In the genomic region with DNA sequence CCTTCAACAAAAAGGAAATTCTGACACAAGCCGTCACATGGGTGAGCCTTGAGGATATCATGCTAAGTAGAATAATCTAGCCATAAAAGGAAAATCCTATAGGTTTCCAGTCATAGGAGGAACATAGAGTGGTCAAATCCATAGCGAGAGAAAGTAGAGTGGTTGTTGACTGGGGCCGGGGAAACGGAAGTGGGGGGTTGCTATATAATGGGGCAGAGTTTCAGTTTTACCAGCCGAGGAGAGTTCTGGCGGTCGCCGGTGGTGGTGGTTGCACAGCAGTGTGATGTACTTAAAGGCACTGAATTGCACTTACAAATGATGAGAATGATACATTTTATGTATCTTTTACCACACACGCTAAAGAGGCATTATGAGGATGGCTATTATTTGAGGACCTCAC, we compare ENCODE assay signal across 11 cellular contexts. TPM values are rescaled to one million over a fixed set of nuclear protein-coding genes. Genes with fewer than 3 reads are reported as not detected.
DNase-seq lines count a peak whose midpoint lies in the region; ATAC-seq and TF ChIP-seq lines count a peak whose summit lies in the region.
"Had no signal": no experiment of that assay in that cellular context is flagged by ENCODE, and none has a peak within 500 bp of the region (broad histone marks: within the 10 kb centered on the region; RNA-seq: fewer than 3 reads in every experiment).

No MANE protein-coding gene starts in this region.

- H3K4me1 Mint-ChIP-seq in activated CD4-positive, alpha-beta T cell treated with anti-CD3 and anti-CD28 coated beads for 36 hours, result peaks cover 29% of the 10 kb centered on the region

- no peak overlapping the region for H3K4me3 Mint-ChIP-seq in activated CD4-positive, alpha-beta T cell treated with anti-CD3 and anti-CD28 coated beads for 36 hours
- H3K4me3 Mint-ChIP-seq: T-helper 1 cell treated with Interleukin-12 subunit alpha and Interleukin-12 subunit beta and Interleukin-4 antibody, amounts not matched to agents 30 μg/mL and 1 μg/mL, for 36 hours had no signal

- H2AFZ ChIP-seq in osteoblast (ENCODE audit: low read length) (peak overlapping the region; percentile 31), PC-9 (no peak overlapping the region)

- intact Hi-C loops in activated CD4-positive, alpha-beta T cell treated with anti-CD3 and anti-CD28 coated beads for 36 hours (cut with DNase I, micrococcal nuclease), result no loop called here
- intact Hi-C loops in PC-9 (cut with micrococcal nuclease; ENCODE audit: unreplicated experiment), result no loop called here

- no peaks in the 10 kb centered on the region for H3K9me3 ChIP-seq in MG63
- H3K9me3 ChIP-seq in osteoblast (ENCODE audit: low read depth, low read length), result no peaks in the 10 kb centered on the region
- no peaks in the 10 kb centered on the region for H3K9me3 ChIP-seq in PC-9 (ENCODE audit: insufficient read depth, low read depth)

- H3K27ac ChIP-seq in osteoblast (ENCODE audit: low read depth, low read length) (no peak overlapping the region), PC-9 (no peak overlapping the region)

- CTCF ChIA-PET in activated CD4-positive, alpha-beta T cell treated with anti-CD3 and anti-CD28 coated beads for 36 hours (lab: Charles Lee), result interaction anchor here (1.0 to 1.3 kb wide), 2 partner anchors 218 to 421 kb away, joined by 3 read pairs; no protein-coding TSS in a partner anchor
- CTCF ChIA-PET in PC-9 (lab: Charles Lee), result no interaction called here

- no TSS peak for BruUV-seq in PC-9 (replicated peaks; lab: Mats Ljungman, UMichigan)

- H3K79me2 ChIP-seq in osteoblast (ENCODE audit: insufficient read depth, low read length) (no peaks in the 10 kb centered on the region), PC-9 (ENCODE audit: low read depth) (no peaks in the 10 kb centered on the region)

- H4K20me1 ChIP-seq in osteoblast (ENCODE audit: insufficient read depth, low read length), result no peaks in the 10 kb centered on the region
- H4K20me1 ChIP-seq in PC-9 (ENCODE audit: insufficient read depth), result no peaks in the 10 kb centered on the region

- H3K27me3 Mint-ChIP-seq in activated CD4-positive, alpha-beta T cell treated with anti-CD3 and anti-CD28 coated beads for 36 hours, result peaks cover 5% of the 10 kb centered on the region

- H3K9me3 Mint-ChIP-seq in activated CD4-positive, alpha-beta T cell treated with anti-CD3 and anti-CD28 coated beads for 36 hours (ENCODE audit: low read depth), result no peaks in the 10 kb centered on the region
- H3K9me3 Mint-ChIP-seq: T-helper 1 cell treated with Interleukin-12 subunit alpha and Interleukin-12 subunit beta and Interleukin-4 antibody, amounts not matched to agents 30 μg/mL and 1 μg/mL, for 36 hours had no signal

- no peaks in the 10 kb centered on the region for H3F3A ChIP-seq in PC-9 (ENCODE audit: insufficient read depth, low read depth)

- H3K9me2 ChIP-seq in PC-9 (ENCODE audit: insufficient read depth), result no peaks in the 10 kb centered on the region

- POLR2A ChIA-PET in activated CD4-positive, alpha-beta T cell treated with anti-CD3 and anti-CD28 coated beads for 36 hours (lab: Charles Lee), result no interaction called here
- POLR2A ChIA-PET in PC-9 (lab: Charles Lee; ENCODE audit: unreplicated experiment), result no interaction called here

- peak overlapping the region; percentile 64 for H3K4me2 ChIP-seq in osteoblast (ENCODE audit: insufficient read depth, low read length)
- no peak overlapping the region for H3K4me2 ChIP-seq in PC-9

- H3K4me3 ChIP-seq in MG63, result peak overlapping the region; percentile 16
- no peak overlapping the region for H3K4me3 ChIP-seq in osteoblast (ENCODE audit: insufficient read depth, low read length)
- no peak overlapping the region for H3K4me3 ChIP-seq in PC-9

- no peaks in the 10 kb centered on the region for H3K36me3 Mint-ChIP-seq in activated CD4-positive, alpha-beta T cell treated with anti-CD3 and anti-CD28 coated beads for 36 hours (ENCODE audit: low read depth)

- TF ChIP-seq CTCF in osteoblast (IDR thresholded peaks at IDR 0.05; ENCODE audit: extremely low read depth, low read depth, low read length) (no peak), PC-9 (conservative IDR thresholded peaks at IDR 0.05) (no peak)

- ATAC-seq in activated CD4-positive, alpha-beta T cell treated with anti-CD3 and anti-CD28 coated beads for 36 hours, result peak; percentile 17
- ATAC-seq in GM21723 (IDR thresholded peaks at IDR 0.05; ENCODE audit: unreplicated experiment), result peak; percentile 52

- DNase-seq in activated CD4-positive, alpha-beta T cell treated with anti-CD3 and anti-CD28 coated beads for 36 hours, result peak; percentile 42
- DNase-seq in activated CD4-positive, alpha-beta T cell treated with anti-CD3 and anti-CD28 coated beads, Interleukin-2, amount 50 U/mL, for 1 hour, result no peak
- DNase-seq in MG63, result no peak
- no peak for DNase-seq in osteoblast (ENCODE audit: insufficient read length, low spot score, missing footprints)
- no peak for DNase-seq in iPS-NIHi7 (ENCODE audit: extremely low spot score)
- no peak for DNase-seq in NCI-H748 (lab: John Stamatoyannopoulos, UW; ENCODE audit: unreplicated experiment)
- no peak for DNase-seq in PC-9
- DNase-seq: amniotic stem cell had no signal

- no peak overlapping the region for H3K27ac Mint-ChIP-seq in activated CD4-positive, alpha-beta T cell treated with anti-CD3 and anti-CD28 coated beads for 36 hours
- H3K27ac Mint-ChIP-seq: T-helper 1 cell treated with Interleukin-12 subunit alpha and Interleukin-12 subunit beta and Interleukin-4 antibody, amounts not matched to agents 30 μg/mL and 1 μg/mL, for 36 hours had no signal

- H3K27me3 ChIP-seq in MG63, result no peaks in the 10 kb centered on the region
- no peaks in the 10 kb centered on the region for H3K27me3 ChIP-seq in osteoblast (ENCODE audit: insufficient read depth, low read length)
- H3K27me3 ChIP-seq in PC-9 (ENCODE audit: insufficient read depth, low read depth), result peaks cover 99% of the 10 kb centered on the region

- H3K36me3 ChIP-seq in MG63 (no peaks in the 10 kb centered on the region), osteoblast (ENCODE audit: insufficient read depth, low read length) (no peaks in the 10 kb centered on the region), PC-9 (ENCODE audit: low read depth) (no peaks in the 10 kb centered on the region)

- H3K4me1 ChIP-seq in osteoblast (ENCODE audit: insufficient read depth, low read length) (no peaks in the 10 kb centered on the region), PC-9 (replicated peaks; ENCODE audit: insufficient read depth) (no peaks in the 10 kb centered on the region)

RNA-seq across cellular contexts. Expression of a gene that starts 4.9 kb away (rescaled TPM):
- total RNA-seq in activated CD4-positive, alpha-beta T cell treated with anti-CD3 and anti-CD28 coated beads for 36 hours, result not detected
- total RNA-seq in MG63 (2014; rRNA removed; shearing (Covaris generic); ENCODE audit: low replicate concordance), result not detected in 2 replicates
- total RNA-seq in osteoblast, result not detected in 2 replicates
- not detected in 2 replicates for total RNA-seq in PC-9 (2021)
- total RNA-seq: LHCN-M2 had no signal

RNA-seq across cellular contexts. Expression of a gene that starts 30.0 kb away (rescaled TPM):
- 1 to 10 TPM; 3.4 to 4.0 TPM for total RNA-seq in activated CD4-positive, alpha-beta T cell treated with anti-CD3 and anti-CD28 coated beads for 36 hours
- total RNA-seq in MG63 (2014; rRNA removed; shearing (Covaris generic); ENCODE audit: low replicate concordance), result not detected in 2 replicates
- total RNA-seq in osteoblast, result not detected in 2 replicates
- total RNA-seq in PC-9 (2021), result not detected in 2 replicates
- total RNA-seq: LHCN-M2 had no signal
